2 cellular contexts compared by ENCODE assay signal in the genomic region with DNA sequence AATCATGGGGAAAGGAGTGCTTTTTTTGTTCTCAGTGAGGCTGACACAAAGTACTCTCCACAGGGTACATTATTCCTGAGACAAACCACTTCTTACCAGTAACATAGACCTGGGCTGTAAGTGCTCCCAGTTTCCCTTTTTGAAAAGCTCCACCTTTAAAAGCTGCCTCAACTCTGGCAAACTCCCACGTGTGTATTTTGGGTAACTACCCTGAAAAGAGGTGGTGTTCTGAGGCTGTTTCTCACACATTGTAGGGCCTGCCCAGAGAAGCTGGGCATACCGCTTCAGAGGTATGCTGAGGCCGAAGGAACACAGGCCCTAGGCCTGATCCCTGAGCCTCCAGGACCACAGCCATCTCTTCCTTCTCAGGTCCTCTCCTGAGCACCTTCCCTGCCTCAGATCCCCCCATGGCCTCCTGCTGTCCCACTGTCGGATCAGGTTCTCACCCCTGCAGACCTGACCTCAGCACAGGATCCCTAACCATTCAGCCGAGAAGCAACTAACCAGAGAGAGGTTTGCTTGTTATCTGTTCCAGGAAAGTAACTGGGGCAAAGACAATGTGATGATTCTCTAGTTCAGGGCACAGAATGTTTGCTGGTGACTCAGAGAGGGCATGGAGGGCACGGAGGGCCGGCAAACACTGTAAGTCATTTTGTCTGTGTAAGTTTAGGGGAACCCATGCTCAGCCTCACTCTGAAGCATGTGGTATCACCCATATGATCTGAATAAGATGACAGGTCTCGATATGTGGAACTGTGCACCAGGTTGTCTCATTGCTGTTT. TPM values are rescaled to one million over a fixed set of nuclear protein-coding genes. Genes with fewer than 3 reads are reported as not detected.
"Had no signal": no experiment of that assay in that cellular context is flagged by ENCODE, and none has a peak within 500 bp of the region (broad histone marks: within the 10 kb centered on the region; RNA-seq: fewer than 3 reads in every experiment).

No MANE protein-coding gene starts in this region.

RNA-seq across cellular contexts. Expression of a gene that starts 36.1 kb away (rescaled TPM):
- total RNA-seq: ascending aorta, SJSA1 had no signal
